In the genomic region with DNA sequence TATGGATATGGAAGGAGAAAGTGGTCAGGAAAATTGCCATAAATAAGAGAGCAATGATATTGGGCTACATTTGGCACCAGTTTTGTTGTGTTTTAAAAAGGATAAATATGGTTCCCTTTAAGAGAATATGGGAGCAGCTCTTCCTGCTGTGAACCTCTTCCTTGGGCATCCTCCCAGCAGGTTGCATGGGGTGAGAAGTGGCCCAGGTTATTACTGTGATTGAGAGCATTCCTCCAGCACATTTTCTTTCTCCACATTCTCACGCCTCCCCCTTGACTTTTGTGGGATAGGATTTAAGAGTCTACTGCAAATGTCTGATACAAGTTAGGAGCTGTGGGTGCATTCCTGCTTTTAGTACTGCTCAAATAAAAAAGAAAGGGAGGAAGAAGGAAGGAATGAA, we compare ENCODE assay signal across 21 cellular contexts.
"Had no signal": no experiment of that assay in that cellular context is flagged by ENCODE, and none has a peak within 500 bp of the region (broad histone marks: within the 10 kb centered on the region; RNA-seq: fewer than 3 reads in every experiment).

No MANE protein-coding gene starts in this region.

- H3K4me1 Mint-ChIP-seq: memory B cell, naive B cell had no signal

- H3K9me3 ChIP-seq: gastroesophageal sphincter, heart right ventricle, left lung, mucosa of descending colon had no signal

- H3K4me3 Mint-ChIP-seq: memory B cell, mesothelial cell of epicardium, naive B cell had no signal

- H3K27me3 ChIP-seq: dorsolateral prefrontal cortex, foreskin keratinocyte, gastroesophageal sphincter, left lung had no signal

- H3K36me3 ChIP-seq: gastroesophageal sphincter, heart right ventricle, left lung had no signal

- H3K4me3 ChIP-seq: coronary artery, dorsolateral prefrontal cortex, gastroesophageal sphincter, heart right ventricle, left lung, lung, mucosa of descending colon had no signal

- DNase-seq: dermis blood vessel endothelial cell; dorsolateral prefrontal cortex; effector CD4-positive, alpha-beta T cell; effector memory CD4-positive, alpha-beta T cell; erythroblast; foreskin keratinocyte; head of caudate nucleus; heart right ventricle; hippocampal formation; left cardiac atrium; left lung; left ventricle myocardium superior; mammary epithelial cell; mucosa of descending colon; naive B cell had no signal

- H3K9me3 Mint-ChIP-seq: memory B cell, mesothelial cell of epicardium had no signal

- H3K27ac Mint-ChIP-seq: memory B cell, mesothelial cell of epicardium, naive B cell had no signal

- H3K36me3 Mint-ChIP-seq: memory B cell, mesothelial cell of epicardium, naive B cell had no signal

- H3K4me1 ChIP-seq: foreskin keratinocyte, gastroesophageal sphincter, heart right ventricle, left lung had no signal

- H3K27ac ChIP-seq: coronary artery, dorsolateral prefrontal cortex, epithelial cell of prostate, foreskin keratinocyte, gastroesophageal sphincter, heart right ventricle, left lung had no signal
